In the genomic region with DNA sequence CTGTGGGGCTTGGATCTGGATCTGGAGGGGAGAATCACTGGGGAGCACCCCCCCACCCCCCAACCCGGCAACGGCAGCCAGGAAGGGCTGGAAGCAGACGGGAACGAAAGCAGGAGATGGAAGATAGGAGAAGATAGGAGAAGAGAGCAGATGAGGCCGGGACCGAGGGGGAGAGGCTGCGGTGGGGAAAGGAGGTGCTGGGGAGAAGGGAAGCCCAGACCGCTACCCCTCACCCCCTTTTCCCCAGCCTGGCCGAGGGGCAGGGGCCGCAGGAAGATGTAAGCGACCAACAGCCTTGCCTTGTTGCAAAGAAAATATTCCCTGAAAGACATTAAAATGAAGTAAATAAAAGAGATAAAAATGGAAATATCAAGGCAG, we compare ENCODE assay signal across 17 cellular contexts. TPM values are rescaled to one million over a fixed set of nuclear protein-coding genes. Genes with fewer than 3 reads are reported as not detected.
DNase-seq lines count a peak whose midpoint lies in the region; ATAC-seq and TF ChIP-seq lines count a peak whose summit lies in the region.
"Had no signal": no experiment of that assay in that cellular context is flagged by ENCODE, and none has a peak within 500 bp of the region (broad histone marks: within the 10 kb centered on the region; RNA-seq: fewer than 3 reads in every experiment).

No MANE protein-coding gene starts in this region.

- no peak for TF ChIP-seq POLR2A in spleen (IDR thresholded peaks at IDR 0.05)

- H3K4me3 Mint-ChIP-seq in chondrocyte (ENCODE audit: unreplicated experiment) = no peak overlapping the region

- H3K27ac Mint-ChIP-seq in chondrocyte (ENCODE audit: unreplicated experiment) = no peak overlapping the region

- 8% methylated on average over 11 of the region's 11 CpGs for WGBS in right cardiac atrium
- 5 to 18% (median 8%) methylated on average over 11 of the region's 11 CpGs for WGBS in spleen, 5 donors

- H3K9me3 ChIP-seq in cardiac muscle cell (ENCODE audit: low read depth) (no peaks in the 10 kb centered on the region), right cardiac atrium (ENCODE audit: control insufficient read depth, low read length) (peaks cover 3% of the 10 kb centered on the region), KOPT-K1 (ENCODE audit: insufficient read depth, low read length, poor library complexity, severe bottlenecking) (peaks cover 5% of the 10 kb centered on the region), spleen (peaks cover 0 to 23% (median 15%) of the 10 kb centered on the region in 8 donors)

- peaks cover 11% of the 10 kb centered on the region for H3K9me3 Mint-ChIP-seq in chondrocyte (ENCODE audit: low read depth)

- ATAC-seq in right cardiac atrium = no peak

- intact Hi-C loops in right cardiac atrium (cut with DNase I) (no loop called here), spleen (cut with DNase I; ENCODE audit: low total_unique reads) (no loop called here)

- H3K27me3 Mint-ChIP-seq in chondrocyte (ENCODE audit: low read depth) = peaks cover 37% of the 10 kb centered on the region

- TF ChIP-seq CTCF in cardiac muscle cell (IDR thresholded peaks at IDR 0.05; ENCODE audit: low read depth, low read length) (no peak), chondrocyte (IDR thresholded peaks at IDR 0.05) (no peak), spleen (IDR thresholded peaks at IDR 0.05 in 8 of 11, conservative IDR thresholded peaks at IDR 0.05 in 3 of 11) (no peak)

- H3K27me3 ChIP-seq in cardiac muscle cell (peaks cover 8% of the 10 kb centered on the region), right cardiac atrium (ENCODE audit: control insufficient read depth, insufficient read depth) (no peaks in the 10 kb centered on the region), spleen (replicated peaks in 1 of 7) (peaks cover 0 to 62% (median 8%) of the 10 kb centered on the region in 7 donors)

- H3K4me1 ChIP-seq in cardiac muscle cell (ENCODE audit: low read depth) (peaks cover 14% of the 10 kb centered on the region), right cardiac atrium (ENCODE audit: control insufficient read depth, insufficient read depth, low read length) (no peaks in the 10 kb centered on the region), spleen (peaks cover 5 to 32% (median 18%) of the 10 kb centered on the region in 6 donors)
- H3K4me1 ChIP-seq: SJSA1 had no signal

- peak overlapping the region; percentile 37 for H3K27ac ChIP-seq in cardiac muscle cell
- no peak overlapping the region for H3K27ac ChIP-seq in right cardiac atrium (ENCODE audit: low read length)
- peak overlapping the region; percentile 63 for H3K27ac ChIP-seq in KOPT-K1 (ENCODE audit: low read depth, low read length, poor library complexity, severe bottlenecking)
- H3K27ac ChIP-seq in spleen = peak overlapping the region in 5 of 8 donors; percentile 7 to 55 (median 40)
- H3K27ac ChIP-seq: PC-9, SJSA1 had no signal

- DNase-seq in cardiac muscle cell (ENCODE audit: low read depth in 1 of 2, low spot score in 1 of 2) (no peak), right cardiac atrium (no peak), chondrocyte (ENCODE audit: low spot score) (peak; percentile 68), spleen (no peak), NCI-H774 (lab: John Stamatoyannopoulos, UW) (no peak), AML-193 (lab: John Stamatoyannopoulos, UW) (no peak), activated T-cell treated with anti-CD3 and anti-CD28 coated beads for 4 hours (no peak)
- DNase-seq: 8988T, Calu3, GOT3, Karpas-422, MG63, NCI-H1092, PC-9 had no signal

- H3K4me1 Mint-ChIP-seq in chondrocyte (ENCODE audit: low read depth) = no peaks in the 10 kb centered on the region

- H3K36me3 Mint-ChIP-seq in chondrocyte (ENCODE audit: low read depth) = no peaks in the 10 kb centered on the region

- H3K36me3 ChIP-seq in cardiac muscle cell (no peaks in the 10 kb centered on the region), KOPT-K1 (ENCODE audit: insufficient read depth, low read length) (no peaks in the 10 kb centered on the region), spleen (no peaks in the 10 kb centered on the region)
- H3K36me3 ChIP-seq: MG63, SJSA1 had no signal

- H3K4me3 ChIP-seq in cardiac muscle cell (no peak overlapping the region), right cardiac atrium (ENCODE audit: low read length) (no peak overlapping the region), spleen (peak overlapping the region in 1 of 8 donors; percentile 1)
- H3K4me3 ChIP-seq: MG63, PC-9, SJSA1 had no signal

RNA-seq across cellular contexts. Expression of gene CBFA2T3, which starts 26.8 kb away (rescaled TPM):
- total RNA-seq in cardiac muscle cell = 0.21 and 0.69 TPM in 2 replicates
- polyA plus RNA-seq in cardiac muscle cell = 1.5 and 3.3 TPM in 2 replicates
- total RNA-seq in right cardiac atrium = 1 to 10 TPM; 5.6 to 8.5 (median 6.9) TPM
- 7.3 TPM for polyA plus RNA-seq in right cardiac atrium
- 0.23 TPM in 1 of 3 replicates, not detected in the others for total RNA-seq in chondrocyte
- total RNA-seq in spleen = 10 to 100 TPM; 10.5 to 59.8 (median 56.3) TPM
- 10 to 100 TPM in 2 of 3 donors, 1 to 10 TPM in 1; 8.4 to 25.1 (median 14.3) TPM for polyA plus RNA-seq in spleen
- total RNA-seq: Calu3, NCI-H460, SJSA1 had no signal
